Comparison of ENCODE assay signal across 2 cellular contexts in genomic region chr14:57939084-57939483, GRCh38.
TF ChIP-seq lines count a peak whose summit lies in the region.

No MANE protein-coding gene starts in this region.

TF ChIP-seq in GM23338, 12 proteins besides CTCF, POLR2A, EP300 and RAD21:
- no peak for TF ChIP-seq EZH2 (IDR thresholded peaks at IDR 0.05; ENCODE audit: low read depth, unreplicated experiment)
- TF ChIP-seq ETS1 (IDR thresholded peaks at IDR 0.05): no peak
- no peak for TF ChIP-seq EZH2phosphoT487 (IDR thresholded peaks at IDR 0.05; ENCODE audit: unreplicated experiment)
TF ChIP-seq in GM23338: peak in this region for 0.

TF ChIP-seq in H1, 55 proteins besides CTCF, POLR2A, EP300 and RAD21:
- TF ChIP-seq RFX5 (IDR thresholded peaks at IDR 0.05; ENCODE audit: borderline replicate concordance, low read depth, low read length): no peak
- no peak for TF ChIP-seq BCL11A (IDR thresholded peaks at IDR 0.05; ENCODE audit: low read depth in 2 of 2, low read length in 2 of 2)
- no peak for TF ChIP-seq TBP (IDR thresholded peaks at IDR 0.05; ENCODE audit: low read depth, low read length)
- TF ChIP-seq USF2 (IDR thresholded peaks at IDR 0.05; ENCODE audit: low read length): no peak
- no peak for TF ChIP-seq TAF1 (IDR thresholded peaks at IDR 0.05; ENCODE audit: low read depth, low read length)
- TF ChIP-seq SRF (IDR thresholded peaks at IDR 0.05; ENCODE audit: low read depth, low read length): no peak
- TF ChIP-seq ZNF274 (IDR thresholded peaks at IDR 0.05; ENCODE audit: borderline replicate concordance, extremely low read depth, low read length): no peak
- no peak for TF ChIP-seq EZH2 (IDR thresholded peaks at IDR 0.05; ENCODE audit: low read depth, low read length, severe bottlenecking)
- TF ChIP-seq YY1 (IDR thresholded peaks at IDR 0.05; ENCODE audit: low read depth, low read length): no peak
- TF ChIP-seq ATF3 (IDR thresholded peaks at IDR 0.05; ENCODE audit: insufficient read depth, low read depth, low read length): no peak
- TF ChIP-seq TAF7 (optimal IDR thresholded peaks at IDR 0.05; ENCODE audit: borderline replicate concordance, low read depth, low read length): no peak
- TF ChIP-seq ASH2L (IDR thresholded peaks at IDR 0.05; ENCODE audit: low read length): no peak
- no peak for TF ChIP-seq HDAC2 (IDR thresholded peaks at IDR 0.05; ENCODE audit: borderline replicate concordance in 1 of 2, low read depth in 2 of 2, low read length in 2 of 2)
- no peak for TF ChIP-seq CHD2 (IDR thresholded peaks at IDR 0.05; ENCODE audit: low read length)
